20 cellular contexts compared by ENCODE assay signal in the genomic region with DNA sequence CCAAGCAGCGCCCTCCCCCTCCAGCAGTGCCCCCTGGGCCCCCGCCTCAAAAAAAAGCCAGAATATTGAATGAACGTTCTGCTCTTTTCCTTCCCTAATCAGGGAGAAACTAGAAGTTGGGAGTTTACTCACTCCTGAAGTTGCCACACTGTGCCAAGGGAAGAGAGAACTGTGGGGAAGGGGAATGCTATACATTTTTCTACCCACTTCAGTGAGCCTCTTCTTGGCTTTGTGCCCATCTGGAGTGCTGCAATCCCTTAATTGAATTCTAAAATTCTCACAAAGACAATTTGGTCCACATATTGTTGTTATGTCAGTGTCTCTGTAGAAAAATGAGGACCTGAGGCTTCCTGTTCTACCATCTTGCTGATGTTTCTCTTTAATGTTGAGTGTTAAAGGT.
"Had no signal": no experiment of that assay in that cellular context is flagged by ENCODE, and none has a peak within 500 bp of the region (broad histone marks: within the 10 kb centered on the region; RNA-seq: fewer than 3 reads in every experiment).

No MANE protein-coding gene starts in this region.

- H3K4me3 Mint-ChIP-seq: naive thymus-derived CD4-positive, alpha-beta T cell; nephron progenitor cell; stimulated activated effector memory CD8-positive, alpha-beta T cell treated with anti-CD3 and anti-CD28 coated beads, Interleukin-12 subunit alpha, Interleukin-12 subunit beta, amount 100 ng/mL, for 72 hours had no signal

- H3K79me2 ChIP-seq: parathyroid adenoma had no signal

- H3K36me3 ChIP-seq: heart left ventricle, prostate gland, right lobe of liver, suprapubic skin, tibial artery, upper lobe of left lung, uterus had no signal

- H3K27ac Mint-ChIP-seq: naive thymus-derived CD4-positive, alpha-beta T cell; nephron progenitor cell; stimulated activated effector memory CD8-positive, alpha-beta T cell treated with anti-CD3 and anti-CD28 coated beads, Interleukin-12 subunit alpha, Interleukin-12 subunit beta, amount 100 ng/mL, for 72 hours had no signal

- H3K9me3 ChIP-seq: prostate gland, suprapubic skin, tibial artery, upper lobe of left lung, uterus had no signal

- H3K9ac ChIP-seq: parathyroid adenoma had no signal

- H3K4me1 Mint-ChIP-seq: naive thymus-derived CD4-positive, alpha-beta T cell; stimulated activated effector memory CD8-positive, alpha-beta T cell treated with anti-CD3 and anti-CD28 coated beads, Interleukin-12 subunit alpha, Interleukin-12 subunit beta, amount 100 ng/mL, for 72 hours had no signal

- H2AFZ ChIP-seq: parathyroid adenoma had no signal

- H3K4me3 ChIP-seq: heart left ventricle, prostate gland, right lobe of liver, suprapubic skin, tibial artery, upper lobe of left lung, uterus had no signal

- ATAC-seq: esophagus mucosa; heart left ventricle; left lobe of liver; naive thymus-derived CD4-positive, alpha-beta T cell; right lobe of liver; stimulated activated effector memory CD8-positive, alpha-beta T cell treated with anti-CD3 and anti-CD28 coated beads, Interleukin-12 subunit alpha, Interleukin-12 subunit beta, amount 100 ng/mL, for 72 hours; stimulated activated naive CD8-positive, alpha-beta T cell treated with anti-CD3 and anti-CD28 coated beads, Interleukin-15, Interleukin-2, amounts not matched to agents 100 U/mL and 50 U/mL, for 24 hours had no signal

- H3K4me1 ChIP-seq: heart left ventricle, parathyroid adenoma, prostate gland, right lobe of liver, suprapubic skin, tibial artery, uterus had no signal

- H3K27ac ChIP-seq: heart left ventricle, parathyroid adenoma, prostate gland, right lobe of liver, suprapubic skin, tibial artery, upper lobe of left lung, uterus had no signal

- DNase-seq: effector memory CD4-positive, alpha-beta T cell; heart left ventricle; hippocampal formation; islet precursor cell; mammary epithelial cell; naive thymus-derived CD4-positive, alpha-beta T cell; nephron progenitor cell; right lobe of liver; stimulated activated CD4-positive, alpha-beta T cell treated with anti-CD3 and anti-CD28 coated beads, Interleukin-4, amount 100 ng/mL, for 1 hour; stimulated activated CD8-positive, alpha-beta memory T cell treated with anti-CD3 and anti-CD28 coated beads, Interleukin-4, amount 100 ng/mL, for 48 hours; stimulated activated naive CD8-positive, alpha-beta T cell treated with anti-CD3 and anti-CD28 coated beads, Interleukin-15, Interleukin-2, amounts not matched to agents 100 U/mL and 50 U/mL, for 24 hours; tibial artery; uterus had no signal

- H3K36me3 Mint-ChIP-seq: stimulated activated effector memory CD8-positive, alpha-beta T cell treated with anti-CD3 and anti-CD28 coated beads, Interleukin-12 subunit alpha, Interleukin-12 subunit beta, amount 100 ng/mL, for 72 hours had no signal

- H3K27me3 ChIP-seq: right lobe of liver, tibial artery, upper lobe of left lung, uterus had no signal
